In genomic region chr22:46036558-46037408, GRCh38 we compare ENCODE assay signal across 8 cellular contexts. TPM values are rescaled to one million over a fixed set of nuclear protein-coding genes. Genes with fewer than 3 reads are reported as not detected.
DNase-seq lines count a peak whose midpoint lies in the region; ATAC-seq, FAIRE-seq and TF ChIP-seq lines count a peak whose summit lies in the region.

No MANE protein-coding gene starts in this region.

- H3K36me3 ChIP-seq in WERI-Rb-1: no peaks in the 10 kb centered on the region
- H3K36me3 ChIP-seq in tibial artery: no peaks in the 10 kb centered on the region

- peak overlapping the region; percentile 25 to 96 (median 94) for H3K27ac Mint-ChIP-seq in IgD-negative memory B cell

- ATAC-seq in HG02759 (IDR thresholded peaks at IDR 0.05; ENCODE audit: unreplicated experiment): no peak

- no peaks in the 10 kb centered on the region for H3K27me3 ChIP-seq in WERI-Rb-1 (ENCODE audit: insufficient read depth, low read depth, severe bottlenecking)
- no peaks in the 10 kb centered on the region for H3K27me3 ChIP-seq in dorsolateral prefrontal cortex
- no peaks in the 10 kb centered on the region for H3K27me3 ChIP-seq in mononuclear cell (ENCODE audit: insufficient read depth, low read length)
- no peaks in the 10 kb centered on the region for H3K27me3 ChIP-seq in tibial artery

- intact Hi-C loops in dorsolateral prefrontal cortex (cut with DNase I): no loop called here
- intact Hi-C loops in tibial artery (cut with DNase I; ENCODE audit: low total_unique reads): no loop called here

- H3K9me3 ChIP-seq in WERI-Rb-1 (ENCODE audit: severe bottlenecking) (no peaks in the 10 kb centered on the region), mononuclear cell (ENCODE audit: low read depth, low read length) (no peaks in the 10 kb centered on the region), tibial artery (no peaks in the 10 kb centered on the region)

- H3K27ac ChIP-seq in WERI-Rb-1 (peak overlapping the region; percentile 78), dorsolateral prefrontal cortex (peak overlapping the region; percentile 67 to 100 (median 98)), tibial artery (peak overlapping the region; percentile 88 to 92)

- H3K27me3 Mint-ChIP-seq in IgD-negative memory B cell: no peaks in the 10 kb centered on the region

- H3K4me3 Mint-ChIP-seq in IgD-negative memory B cell: peak overlapping the region; percentile 85 to 94 (median 92)

- DNase-seq in WERI-Rb-1: peak; percentile 72
- peak in 4 of 10 donors; percentile 25 to 51 (median 40) for DNase-seq in dorsolateral prefrontal cortex
- DNase-seq in tibial artery: peak; percentile 25 to 73
- no peak for DNase-seq in NCI-H446 treated with DMSO at 0.1 percent for 48 hours (lab: John Stamatoyannopoulos, UW)

- no peaks in the 10 kb centered on the region for H3K36me3 Mint-ChIP-seq in IgD-negative memory B cell

- peak; percentile 77 for FAIRE-seq in G401.6 (lab: Jason Lieb, UNC)

- TF ChIP-seq CTCF in WERI-Rb-1 (IDR thresholded peaks at IDR 0.05; ENCODE audit: low read depth, low read length) (peak; percentile 76), dorsolateral prefrontal cortex (IDR thresholded peaks at IDR 0.05 in 54 of 56, conservative IDR thresholded peaks at IDR 0.05 in 2 of 56; ENCODE audit: low read depth in 1 of 56, partially characterized antibody in 56 of 56) (peak in 9 of 56 donors; percentile 7 to 33 (median 14)), tibial artery (IDR thresholded peaks at IDR 0.05) (no peak)

- H3K9me3 Mint-ChIP-seq in IgD-negative memory B cell: no peaks in the 10 kb centered on the region

- H3K4me3 ChIP-seq in WERI-Rb-1 (ENCODE audit: low read depth, low read length) (peak overlapping the region; percentile 83), dorsolateral prefrontal cortex (peak overlapping the region; percentile 56 to 97 (median 86)), mononuclear cell (ENCODE audit: low read length) (peak overlapping the region; percentile 65), tibial artery (peak overlapping the region; percentile 64 to 87)

- peaks cover 8 to 13% (median 10%) of the 10 kb centered on the region in 3 donors for H3K4me1 Mint-ChIP-seq in IgD-negative memory B cell

- H3K4me1 ChIP-seq in mononuclear cell (ENCODE audit: insufficient read depth, low read length) (peaks cover 15% of the 10 kb centered on the region), tibial artery (peaks cover 0 to 24% (median 15%) of the 10 kb centered on the region in 4 donors)

RNA-seq across cellular contexts. Expression of gene WNT7B, which starts 59.8 kb away (rescaled TPM):
- polyA plus RNA-seq in IgD-negative memory B cell: not detected
- total RNA-seq in dorsolateral prefrontal cortex (10 to 100 TPM in 1 of 120 experiments, 1 to 10 TPM in 118, under 1 TPM in 1; 0.67 to 11.8 (median 2.7) TPM), mononuclear cell (not detected)
